In genomic region chr1:147641695-147642592, GRCh38 we compare ENCODE assay signal across 8 cellular contexts. TPM values are rescaled to one million over a fixed set of nuclear protein-coding genes. Genes with fewer than 3 reads are reported as not detected.
DNase-seq lines count a peak whose midpoint lies in the region; ATAC-seq and TF ChIP-seq lines count a peak whose summit lies in the region.

No MANE protein-coding gene starts in this region.

- H2AK5ac ChIP-seq in IMR-90 (ENCODE audit: low read depth, low read length), result no peak overlapping the region

- peak overlapping the region; percentile 46 for H2AFZ ChIP-seq in IMR-90 (replicated peaks; ENCODE audit: low read length, poor library complexity)

- no peak overlapping the region for H3K18ac ChIP-seq in IMR-90 (ENCODE audit: low read depth, low read length)

- H2BK15ac ChIP-seq in IMR-90 (ENCODE audit: low read depth, low read length), result no peak overlapping the region

- no peaks in the 10 kb centered on the region for H4K20me1 ChIP-seq in IMR-90 (ENCODE audit: insufficient read depth, low read length)

- no peaks in the 10 kb centered on the region for H3K9me3 ChIP-seq in IMR-90 (ENCODE audit: control insufficient read depth, insufficient read depth, low read length)

- BruUV-seq in IMR-90 (replicated peaks; lab: Mats Ljungman, UMichigan), result no TSS peak

- H3K14ac ChIP-seq in IMR-90 (replicated peaks; ENCODE audit: low read depth, low read length), result no peak overlapping the region

- in situ Hi-C loops in IMR-90 (cut with MboI; ENCODE audit: low sequenced_read_pairs), result no loop called here

- H2BK120ac ChIP-seq in IMR-90 (ENCODE audit: low read depth, low read length), result no peak overlapping the region

- intact Hi-C loops in IMR-90 (cut with micrococcal nuclease), result loop anchor here (1.0 kb wide), 1 partner anchor 369 kb away; no protein-coding TSS in a partner anchor

- H3K9ac ChIP-seq in IMR-90 (ENCODE audit: low read depth, low read length), result no peak overlapping the region

- H3K9me1 ChIP-seq in IMR-90 (ENCODE audit: insufficient read depth, low read length), result no peaks in the 10 kb centered on the region

- no peaks in the 10 kb centered on the region for H3K4me1 ChIP-seq in IMR-90 (ENCODE audit: control insufficient read depth, insufficient read depth, low read length)

- no peak overlapping the region for H2BK5ac ChIP-seq in IMR-90 (ENCODE audit: low read depth, low read length, poor library complexity, severe bottlenecking)

- POLR2A ChIA-PET in IMR-90 (lab: Charles Lee; ENCODE audit: unreplicated experiment), result no interaction called here

- no peak overlapping the region for H4K91ac ChIP-seq in IMR-90 (ENCODE audit: insufficient read depth, low read depth, low read length)

- H3K27me3 ChIP-seq in IMR-90 (ENCODE audit: control insufficient read depth, insufficient read depth, low read length), result no peaks in the 10 kb centered on the region

- WGBS in IMR-90 (ENCODE audit: extremely low coverage in 2 of 2, insufficient read length in 1 of 2), 2 experiments, result no CpG with 5 or more reads among the region's 17 CpGs

- H3K56ac ChIP-seq in IMR-90 (ENCODE audit: extremely low read depth, insufficient read depth, low read length), result no peak overlapping the region

- dilution Hi-C loops in IMR-90 (cut with HindIII; ENCODE audit: low sequenced_read_pairs, unreplicated experiment), result no loop called here

- DNase-seq in EL (peak; percentile 49), IMR-90 (peak; percentile 42), RPMI8226 (peak; percentile 73), astrocyte of the hippocampus (ENCODE audit: low read depth, low spot score) (peak; percentile 69), iris pigment epithelial cell (ENCODE audit: low read depth) (peak; percentile 49)
- peak; percentile 69 for DNase-seq in stimulated activated CD4-positive, alpha-beta T cell treated with anti-CD3 and anti-CD28 coated beads, Interleukin-4, amount 100 ng/mL, for 24 hours

- no peaks in the 10 kb centered on the region for H3K79me1 ChIP-seq in IMR-90 (ENCODE audit: low read depth in 1 of 2, low read length in 2 of 2)

- ATAC-seq in IMR-90 (ENCODE audit: low read depth) (peak; percentile 53; the same call in 1 of the 2 replicates), GM21723 (IDR thresholded peaks at IDR 0.05; ENCODE audit: unreplicated experiment) (no peak), GM18505 (IDR thresholded peaks at IDR 0.05; ENCODE audit: unreplicated experiment) (no peak)

- H3K27ac ChIP-seq in IMR-90 (ENCODE audit: insufficient read depth, low read length), result no peak overlapping the region

- H3K23ac ChIP-seq in IMR-90 (ENCODE audit: low read depth, low read length), result no peak overlapping the region

- TF ChIP-seq RAD21 in IMR-90 (IDR thresholded peaks at IDR 0.05; ENCODE audit: low read length), result peak; percentile 57

- no peak overlapping the region for H4K5ac ChIP-seq in IMR-90 (ENCODE audit: low read depth, low read length)

- H4K8ac ChIP-seq in IMR-90 (ENCODE audit: low read depth in 2 of 2, low read length in 2 of 2), result no peak overlapping the region

- H3K4me2 ChIP-seq in IMR-90 (ENCODE audit: low read depth, low read length), result no peak overlapping the region

- TF ChIP-seq CTCF in IMR-90 (conservative IDR thresholded peaks at IDR 0.05; ENCODE audit: low read depth, low read length), result peak; percentile 67

- no peak overlapping the region for H3K4ac ChIP-seq in IMR-90 (ENCODE audit: low read depth, low read length)

- H3K4me3 ChIP-seq in IMR-90 (ENCODE audit: insufficient read depth, low read depth, low read length), result no peak overlapping the region

- no peak for TF ChIP-seq POLR2A in IMR-90 (IDR thresholded peaks at IDR 0.05; ENCODE audit: low read depth, low read length)
- TF ChIP-seq POLR2A in GM18505 (IDR thresholded peaks at IDR 0.05; ENCODE audit: borderline replicate concordance, extremely low read depth, insufficient read depth, insufficient read length), result no peak

- CTCF ChIA-PET in IMR-90 (lab: Yijun Ruan, JAX), result interaction anchor here (0.5 to 1.1 kb wide), 3 partner anchors 60 to 602 kb away, joined by 3 to 4 read pairs (median 3); no protein-coding TSS in a partner anchor

- H2AK9ac ChIP-seq in IMR-90 (replicated peaks; ENCODE audit: low read depth, low read length, poor library complexity), result no peak overlapping the region

- H2BK20ac ChIP-seq in IMR-90 (ENCODE audit: low read depth, low read length), result no peak overlapping the region

- no peaks in the 10 kb centered on the region for H3K36me3 ChIP-seq in IMR-90 (ENCODE audit: control insufficient read depth, insufficient read depth, low read length)

TF ChIP-seq in IMR-90, 13 proteins besides CTCF, POLR2A, EP300 and RAD21:
- TF ChIP-seq SMC3 (IDR thresholded peaks at IDR 0.05; ENCODE audit: low read depth, low read length) (peak; percentile 54), BHLHE40 (IDR thresholded peaks at IDR 0.05; ENCODE audit: low read depth, low read length) (no peak), MAFK (IDR thresholded peaks at IDR 0.05; ENCODE audit: low read depth, low read length) (peak; percentile 38; the same call in 1 of the 2 replicates)

RNA-seq across cellular contexts. Expression of gene ACP6, which starts 28.4 kb away (rescaled TPM):
- total RNA-seq in IMR-90 (2012; rRNA removed), result 2.5 and 3.6 TPM in 2 replicates
- polyA plus RNA-seq in IMR-90 (2012; rRNA removed), result 8.2 and 8.8 TPM in 2 replicates
- polyA plus RNA-seq in IMR-90 (2012; cell fraction: cytosol; rRNA removed), result 1.7 and 2.4 TPM in 2 replicates
- polyA plus RNA-seq in IMR-90 (2012; cell fraction: nucleus; rRNA removed; ENCODE audit: low replicate concordance), result 19.7 and 47.1 TPM in 2 replicates
